In genomic region chr3:184760337-184761119, GRCh38 we compare ENCODE assay signal across 23 cellular contexts. TPM values are rescaled to one million over a fixed set of nuclear protein-coding genes. Genes with fewer than 3 reads are reported as not detected.
DNase-seq lines count a peak whose midpoint lies in the region; ATAC-seq and TF ChIP-seq lines count a peak whose summit lies in the region.
"Had no signal": no experiment of that assay in that cellular context is flagged by ENCODE, and none has a peak within 500 bp of the region (broad histone marks: within the 10 kb centered on the region; RNA-seq: fewer than 3 reads in every experiment).

No MANE protein-coding gene starts in this region.

- H3K79me1 ChIP-seq in mesenchymal stem cell (replicated peaks; ENCODE audit: low read length, poor library complexity, severe bottlenecking) = no peaks in the 10 kb centered on the region

- H2BK120ac ChIP-seq in mesenchymal stem cell (ENCODE audit: low read depth, low read length) = no peak overlapping the region

- peaks cover 1% of the 10 kb centered on the region for H3K4me1 ChIP-seq in mesenchymal stem cell (ENCODE audit: control insufficient read depth, insufficient read depth, low read depth, low read length)
- H3K4me1 ChIP-seq in stomach = peaks cover 50 to 69% (median 63%) of the 10 kb centered on the region in 4 donors

- peak overlapping the region in 1 of 2 experiments; percentile 47 for H3K23ac ChIP-seq in mesenchymal stem cell (ENCODE audit: low read length in 2 of 2)

- H2BK5ac ChIP-seq in mesenchymal stem cell (ENCODE audit: low read depth, low read length, poor library complexity, severe bottlenecking) = no peak overlapping the region

- H3K18ac ChIP-seq in mesenchymal stem cell (ENCODE audit: low read depth in 1 of 2, low read length in 2 of 2) = peak overlapping the region; percentile 60 to 72

- H2BK12ac ChIP-seq in mesenchymal stem cell (ENCODE audit: low read length in 2 of 2) = peak overlapping the region in 1 of 2 experiments; percentile 60

- H3K36me3 ChIP-seq in mesenchymal stem cell (ENCODE audit: control insufficient read depth in 1 of 2, insufficient read depth in 2 of 2, low read depth in 1 of 2, low read length in 2 of 2) (no peaks in the 10 kb centered on the region), stomach (no peaks in the 10 kb centered on the region)
- H3K36me3 ChIP-seq: neural progenitor cell, tibial nerve had no signal

- TF ChIP-seq CTCF in choroid plexus epithelial cell (conservative IDR thresholded peaks at IDR 0.05; ENCODE audit: low read depth, low read length) = no peak
- no peak for TF ChIP-seq CTCF in stomach (IDR thresholded peaks at IDR 0.05)

- H3K14ac ChIP-seq in mesenchymal stem cell (ENCODE audit: low read length in 2 of 2) = peak overlapping the region in 1 of 2 experiments; percentile 96

- no peak for TF ChIP-seq EP300 in stomach (IDR thresholded peaks at IDR 0.05)

- H4K91ac ChIP-seq in mesenchymal stem cell (ENCODE audit: low read length) = peak overlapping the region; percentile 81

- H2BK15ac ChIP-seq in mesenchymal stem cell (ENCODE audit: low read depth, poor library complexity, severe bottlenecking) = no peak overlapping the region

- peak overlapping the region; percentile 56 for H4K8ac ChIP-seq in mesenchymal stem cell (ENCODE audit: low read length)

- intact Hi-C loops in stomach (cut with DNase I; ENCODE audit: low total_unique reads) = no loop called here

- DNase-seq in NCI-H2171 treated with DMSO at 0.1 percent for 48 hours (lab: John Stamatoyannopoulos, UW) (peak; percentile 49), NCI-H2171 (lab: John Stamatoyannopoulos, UW) (no peak), choroid plexus epithelial cell (ENCODE audit: low read depth) (peak; percentile 39), mesenchymal stem cell (no peak), stomach (no peak), NOMO-1 (lab: John Stamatoyannopoulos, UW; ENCODE audit: unreplicated experiment in 2 of 2) (no peak)
- DNase-seq: activated CD4-positive, alpha-beta T cell treated with anti-CD3 and anti-CD28 coated beads, Interleukin-2, amount 10 ng/mL, durations not matched to agents 7 days and 5 days; activated naive CD8-positive, alpha-beta T cell treated with anti-CD3 and anti-CD28 coated beads for 36 hours; DMS53; GF-D8; Kasumi-1; NCI-H1092; NCI-H2081; PC-3; SIG-M5; stimulated activated CD4-positive, alpha-beta T cell treated with anti-CD3 and anti-CD28 coated beads, Interleukin-4, amount 100 ng/mL, for 24 hours; T-helper 1 cell had no signal

- H2AFZ ChIP-seq in mesenchymal stem cell (ENCODE audit: low read depth, low read length) = no peak overlapping the region
- H2AFZ ChIP-seq: neural progenitor cell had no signal

- H3K9me3 ChIP-seq in mesenchymal stem cell (ENCODE audit: control insufficient read depth, low read length) = no peaks in the 10 kb centered on the region
- H3K9me3 ChIP-seq in stomach = no peaks in the 10 kb centered on the region
- H3K9me3 ChIP-seq: tibial nerve had no signal

- H3K4ac ChIP-seq in mesenchymal stem cell (ENCODE audit: low read depth in 1 of 2, low read length in 2 of 2) = peak overlapping the region in 1 of 2 experiments; percentile 27

- no peak overlapping the region for H3K4me3 ChIP-seq in choroid plexus epithelial cell (ENCODE audit: low read depth, low read length)
- H3K4me3 ChIP-seq in mesenchymal stem cell (ENCODE audit: insufficient read depth in 1 of 2, low read depth in 1 of 2, low read length in 2 of 2) = no peak overlapping the region
- no peak overlapping the region for H3K4me3 ChIP-seq in stomach
- H3K4me3 ChIP-seq: coronary artery, neural progenitor cell, tibial nerve had no signal

- H3K27ac ChIP-seq in mesenchymal stem cell (ENCODE audit: low read length, poor library complexity, severe bottlenecking) (no peak overlapping the region), stomach (peak overlapping the region; percentile 57 to 87 (median 79))
- H3K27ac ChIP-seq: 22Rv1, coronary artery, neural progenitor cell, tibial nerve had no signal

- H3K27me3 ChIP-seq in mesenchymal stem cell (ENCODE audit: control insufficient read depth in 1 of 2, insufficient read depth in 1 of 2, low read length in 2 of 2) (peaks cover 0 to 30% of the 10 kb centered on the region in 2 experiments), stomach (no peaks in the 10 kb centered on the region)
- H3K27me3 ChIP-seq: neural progenitor cell, tibial nerve had no signal

- no peak for ATAC-seq in GM19395 (IDR thresholded peaks at IDR 0.05; ENCODE audit: unreplicated experiment)
- ATAC-seq in GM18909 (IDR thresholded peaks at IDR 0.05; ENCODE audit: poor library complexity, unreplicated experiment) = no peak
- ATAC-seq: PC-3 had no signal

- H2AK5ac ChIP-seq in mesenchymal stem cell (ENCODE audit: low read length, severe bottlenecking) = no peak overlapping the region

- no peak overlapping the region for H3K4me2 ChIP-seq in mesenchymal stem cell (ENCODE audit: low read length, poor library complexity, severe bottlenecking)
- H3K4me2 ChIP-seq: neural progenitor cell had no signal

- TF ChIP-seq POLR2A in stomach (IDR thresholded peaks at IDR 0.05) = no peak

- WGBS in mesenchymal stem cell = 85% methylated on average over 7 of the region's 9 CpGs
- WGBS in stomach, 5 donors = 45 to 61% (median 54%) methylated on average over 9 of the region's 9 CpGs

- peak overlapping the region; percentile 5 for H3K9ac ChIP-seq in mesenchymal stem cell (ENCODE audit: low read length)
- H3K9ac ChIP-seq: neural progenitor cell had no signal

RNA-seq across cellular contexts. Expression of gene MAGEF1, which starts 48.7 kb away (rescaled TPM):
- polyA plus RNA-seq in mesenchymal stem cell (2013, experiment 1 of 2) = 21.2 TPM
- polyA plus RNA-seq in mesenchymal stem cell (2013, experiment 2 of 2) = 22.4 TPM
- total RNA-seq in stomach = 10 to 100 TPM; 19.3 to 81.1 (median 38.0) TPM
- polyA plus RNA-seq in stomach = 10 to 100 TPM; 28.9 to 35.5 (median 33.9) TPM

RNA-seq across cellular contexts. Expression of gene VPS8, which starts 51.4 kb away (rescaled TPM):
- 13.9 TPM for polyA plus RNA-seq in mesenchymal stem cell (2013, experiment 1 of 2)
- polyA plus RNA-seq in mesenchymal stem cell (2013, experiment 2 of 2) = 15.3 TPM
- total RNA-seq in stomach = 100 to 1,000 TPM in 1 of 5 donors, 10 to 100 TPM in 4; 34.8 to 126 (median 48.1) TPM
- polyA plus RNA-seq in stomach = 10 to 100 TPM in 2 of 3 donors, 1 to 10 TPM in 1; 7.5 to 11.9 (median 10.1) TPM

Comparison
In these comparisons a context has a peak if more than half of its experiments do, and no peak if none do; other contexts are left out.
1. DNase-seq: peak in NCI-H2171 treated with DMSO at 0.1 percent for 48 hours (single experiment) and choroid plexus epithelial cell (single experiment); none in NCI-H2171 (single experiment), mesenchymal stem cell (single experiment), stomach (single experiment) and NOMO-1 (0 of 2).